Comparison of ENCODE assay signal across 23 cellular contexts in the genomic region with DNA sequence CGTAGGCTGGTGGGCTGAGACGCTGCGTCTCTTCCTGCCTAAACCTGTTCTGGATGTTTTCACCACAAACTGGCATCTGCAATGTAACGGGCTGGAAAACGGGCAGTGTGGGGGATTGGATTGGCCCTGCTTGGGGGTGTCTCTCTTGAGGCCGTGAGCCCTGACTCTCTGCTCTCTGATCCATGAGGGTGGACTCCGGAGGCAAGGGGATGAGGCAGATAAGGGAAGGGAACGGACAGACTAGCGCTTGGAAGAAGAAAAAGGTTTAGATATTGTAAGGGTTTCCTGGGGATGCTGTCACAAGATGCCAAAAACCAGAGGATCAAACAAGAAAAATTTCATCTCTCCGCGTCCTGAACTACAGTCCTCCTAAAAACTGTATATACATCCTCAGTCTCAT.
"Had no signal": no experiment of that assay in that cellular context is flagged by ENCODE, and none has a peak within 500 bp of the region (broad histone marks: within the 10 kb centered on the region; RNA-seq: fewer than 3 reads in every experiment).

No MANE protein-coding gene starts in this region.

- ATAC-seq: effector memory CD8-positive, alpha-beta T cell; left colon; left ventricle myocardium superior; natural killer cell; psoas muscle; right cardiac atrium; stimulated activated memory B cell treated with anti-CD40 and anti-IgM and Interleukin-4, amounts not matched to agents 10 μg/mL and 1 μg/mL and 100 μg/mL, for 72 hours; stimulated activated naive CD8-positive, alpha-beta T cell treated with anti-CD3 and anti-CD28 coated beads, Interleukin-15, Interleukin-2, amounts not matched to agents 100 U/mL and 50 U/mL, for 24 hours had no signal

- H3K27me3 Mint-ChIP-seq: effector memory CD8-positive, alpha-beta T cell had no signal

- H3K36me3 Mint-ChIP-seq: immature natural killer cell; memory B cell; natural killer cell; stimulated activated memory B cell treated with anti-CD40 and anti-IgM and Interleukin-4, amounts not matched to agents 10 μg/mL and 1 μg/mL and 100 μg/mL, for 72 hours had no signal

- H3K27ac Mint-ChIP-seq: effector memory CD8-positive, alpha-beta T cell; immature natural killer cell; memory B cell; natural killer cell; stimulated activated memory B cell treated with anti-CD40 and anti-IgM and Interleukin-4, amounts not matched to agents 10 μg/mL and 1 μg/mL and 100 μg/mL, for 72 hours had no signal

- DNase-seq: cortex of kidney; effector memory CD8-positive, alpha-beta T cell; hypothalamus; immature natural killer cell; islet precursor cell; kidney glomerular epithelial cell; left colon; left ventricle myocardium superior; natural killer cell; ovary; posterior cingulate gyrus; psoas muscle; right cardiac atrium; spleen; stimulated activated CD4-positive, alpha-beta T cell treated with anti-CD3 and anti-CD28 coated beads, Interleukin-4, amount 100 ng/mL, for 4 hours; stimulated activated naive CD8-positive, alpha-beta T cell treated with anti-CD3 and anti-CD28 coated beads, Interleukin-15, Interleukin-2, amounts not matched to agents 100 U/mL and 50 U/mL, for 24 hours; substantia nigra; testis; tibial artery; upper lobe of left lung had no signal

- H3K4me3 Mint-ChIP-seq: effector memory CD8-positive, alpha-beta T cell; immature natural killer cell; memory B cell; natural killer cell; neural crest cell; stimulated activated memory B cell treated with anti-CD40 and anti-IgM and Interleukin-4, amounts not matched to agents 10 μg/mL and 1 μg/mL and 100 μg/mL, for 72 hours had no signal

- H3K4me1 Mint-ChIP-seq: immature natural killer cell; memory B cell; natural killer cell; neural crest cell; stimulated activated memory B cell treated with anti-CD40 and anti-IgM and Interleukin-4, amounts not matched to agents 10 μg/mL and 1 μg/mL and 100 μg/mL, for 72 hours had no signal
